ENCODE assay signal across 8 cellular contexts in the genomic region with DNA sequence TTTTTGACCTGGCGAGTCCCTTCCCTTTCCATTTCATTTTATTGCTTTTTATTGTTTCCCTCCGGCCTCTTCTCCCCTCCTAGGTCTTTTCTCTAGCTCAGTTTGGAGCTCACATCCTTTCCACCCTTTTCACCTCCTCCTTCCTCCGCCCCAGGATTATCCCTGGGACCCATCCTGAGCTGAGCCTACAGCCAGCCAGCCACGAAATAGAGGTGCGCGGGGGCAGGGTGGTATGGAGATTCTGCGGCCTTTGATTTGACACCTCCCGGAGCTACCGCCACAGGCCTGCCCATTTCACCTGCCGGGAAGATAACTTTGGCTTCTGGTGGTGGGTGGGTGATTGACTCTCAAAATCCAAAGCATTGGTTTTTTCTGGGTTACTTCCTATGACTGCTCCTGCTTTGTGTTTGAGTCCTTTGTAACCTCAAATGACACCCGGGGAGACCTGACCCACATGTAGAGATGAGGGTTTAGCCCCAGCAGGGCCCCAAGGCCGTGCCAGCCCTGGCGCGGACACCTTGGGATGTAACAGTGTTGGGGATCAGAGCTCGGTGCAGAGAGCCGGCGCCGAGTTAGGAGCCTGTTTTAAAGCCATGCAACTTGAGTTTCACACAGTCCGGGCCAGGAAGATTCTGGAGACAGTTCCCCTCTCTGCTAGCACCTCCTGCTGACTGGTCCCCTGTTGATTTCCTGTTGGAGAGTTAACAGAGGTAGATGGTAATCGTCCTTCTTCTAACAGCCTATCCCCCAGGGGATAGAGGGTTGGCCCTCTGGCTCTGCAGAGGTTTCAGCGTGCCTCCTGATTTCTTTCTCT. TPM values are rescaled to one million over a fixed set of nuclear protein-coding genes. Genes with fewer than 3 reads are reported as not detected.
A peak's percentile ranks its signal among the peaks of the same experiment; 100 is the strongest.
DNase-seq lines count a peak whose midpoint lies in the region; ATAC-seq, FAIRE-seq and TF ChIP-seq lines count a peak whose summit lies in the region.

No MANE protein-coding gene starts in this region.

- peak; percentile 34; the same call in 1 of the 2 replicates for TF ChIP-seq CTCF in GM12874 (IDR thresholded peaks at IDR 0.05; ENCODE audit: insufficient read depth, low read depth, low read length)
- TF ChIP-seq CTCF in choroid plexus epithelial cell (conservative IDR thresholded peaks at IDR 0.05; ENCODE audit: low read depth, low read length) = peak; percentile 53
- no peak for TF ChIP-seq CTCF in thoracic aorta (IDR thresholded peaks at IDR 0.05)

- H3K27me3 Mint-ChIP-seq in T-helper 17 cell = no peaks in the 10 kb centered on the region

- H3K4me1 Mint-ChIP-seq in T-helper 17 cell = peaks cover 66% of the 10 kb centered on the region

- H3K4me1 ChIP-seq in thoracic aorta (ENCODE audit: control insufficient read depth in 1 of 2, low read depth in 2 of 2) = peaks cover 31 to 47% of the 10 kb centered on the region in 2 donors

- no peak for FAIRE-seq in HTR-8/SVneo (lab: Jason Lieb, UNC)

- H3K27me3 ChIP-seq in thoracic aorta (replicated peaks; ENCODE audit: insufficient read depth) = no peaks in the 10 kb centered on the region

- H3K27ac ChIP-seq in thoracic aorta = peak overlapping the region in 1 of 2 donors; percentile 84

- H3K4me3 ChIP-seq in choroid plexus epithelial cell (ENCODE audit: low read depth, low read length) = peak overlapping the region; percentile 88
- H3K4me3 ChIP-seq in thoracic aorta = peak overlapping the region; percentile 85

- ATAC-seq in HG03108 (IDR thresholded peaks at IDR 0.05; ENCODE audit: unreplicated experiment) = peak; percentile 17
- peak; percentile 15 for ATAC-seq in T-helper 17 cell
- ATAC-seq in thoracic aorta (ENCODE audit: insufficient number of reproducible peaks, low FRiP score, low read depth) = no peak

- H3K4me3 Mint-ChIP-seq in T-helper 17 cell = peak overlapping the region; percentile 99

- H3K9me3 ChIP-seq in T-helper 17 cell (ENCODE audit: control insufficient read depth, low read length, poor library complexity, severe bottlenecking) = no peaks in the 10 kb centered on the region
- H3K9me3 ChIP-seq in thoracic aorta = no peaks in the 10 kb centered on the region

- DNase-seq in T-helper 17 cell (peak in 2 of 3 donors; percentile 22 to 26), choroid plexus epithelial cell (ENCODE audit: low read depth) (peak; percentile 83), lung microvascular endothelial cell (ENCODE audit: low read depth in 2 of 2) (peak; percentile 68 to 70), thoracic aorta (ENCODE audit: low spot score) (no peak), HTR-8/SVneo (ENCODE audit: insufficient read length, low spot score) (no peak), middle frontal gyrus (ENCODE audit: extremely low spot score, low spot score) (no peak)

- peaks cover 2% of the 10 kb centered on the region for H3K36me3 Mint-ChIP-seq in T-helper 17 cell (ENCODE audit: low read depth)

- peak overlapping the region; percentile 97 for H3K27ac Mint-ChIP-seq in T-helper 17 cell

- H3K36me3 ChIP-seq in thoracic aorta = no peaks in the 10 kb centered on the region

RNA-seq across cellular contexts. Expression of gene DUSP5, which starts 1.5 kb away (rescaled TPM):
- 100 to 1,000 TPM in 1 of 2 donors, 10 to 100 TPM in 1; 91.9 to 147 TPM for total RNA-seq in T-helper 17 cell
- total RNA-seq in lung microvascular endothelial cell = 18.7 and 23.0 TPM in 2 replicates
- total RNA-seq in thoracic aorta = 10 to 100 TPM; 12.7 to 13.1 TPM

Comparison
In these comparisons a context has a peak if more than half of its experiments do, and no peak if none do; other contexts are left out.
1. DNase-seq: peak in T-helper 17 cell (2 of 3), choroid plexus epithelial cell (single experiment) and lung microvascular endothelial cell (2 of 2); none in thoracic aorta (single experiment), HTR-8/SVneo (single experiment) and middle frontal gyrus (single experiment).